Comparison of ENCODE assay signal across 8 cellular contexts in the genomic region with DNA sequence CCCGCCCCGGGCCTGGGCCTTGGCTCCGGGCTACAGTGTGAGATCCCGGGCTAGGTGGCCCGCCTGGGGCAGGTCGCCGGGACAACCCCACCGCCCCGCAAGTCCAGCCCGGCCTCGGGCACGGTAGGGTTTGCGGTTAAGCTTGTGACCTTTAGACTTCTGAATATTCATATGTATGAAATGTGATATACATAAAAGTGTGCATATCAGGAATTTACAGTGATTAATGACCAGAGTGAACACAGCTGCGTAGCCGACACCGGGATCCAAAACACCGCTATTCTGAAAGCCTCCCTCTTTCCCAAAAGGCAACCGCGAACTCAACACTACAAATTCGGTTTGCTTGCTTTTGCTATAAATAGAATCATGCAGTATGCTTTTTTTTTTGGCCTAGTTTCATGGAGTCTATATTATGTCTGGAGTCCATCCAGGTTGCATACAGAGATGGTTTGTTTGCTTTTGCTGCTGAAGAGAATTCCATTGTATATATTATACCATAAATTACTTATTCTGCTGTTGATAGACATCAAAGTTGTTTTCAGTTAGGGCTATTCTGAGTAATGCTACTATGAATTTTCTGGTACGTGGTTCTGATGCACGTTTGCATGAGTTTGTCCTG. TPM values are rescaled to one million over a fixed set of nuclear protein-coding genes. Genes with fewer than 3 reads are reported as not detected.
DNase-seq lines count a peak whose midpoint lies in the region; TF ChIP-seq lines count a peak whose summit lies in the region.

No MANE protein-coding gene starts in this region.

- TF ChIP-seq CTCF in AG09309 (IDR thresholded peaks at IDR 0.05; ENCODE audit: control insufficient read depth, insufficient read depth, low read depth, low read length, missing control alignments) (no peak), astrocyte of the cerebellum (IDR thresholded peaks at IDR 0.05; ENCODE audit: low read depth, low read length, missing control alignments) (no peak)

- DNase-seq in AG09309 (ENCODE audit: low read depth) (no peak), astrocyte of the cerebellum (ENCODE audit: low read depth) (no peak), NCI-H2081 treated with DMSO at 0.1 percent for 48 hours (lab: John Stamatoyannopoulos, UW) (no peak), SIG-M5 (lab: John Stamatoyannopoulos, UW) (no peak), NCI-H2107 treated with DMSO at 0.1 percent for 48 hours (lab: John Stamatoyannopoulos, UW; ENCODE audit: unreplicated experiment) (no peak)

- peak overlapping the region; percentile 95 for H3K4me3 ChIP-seq in AG09309 (ENCODE audit: control insufficient read depth, low read depth, low read length)
- H3K4me3 ChIP-seq in HUES64 (ENCODE audit: low read length): peak overlapping the region; percentile 95
- peak overlapping the region; percentile 99 for H3K4me3 ChIP-seq in astrocyte of the cerebellum (ENCODE audit: low read depth, low read length)
- peak overlapping the region; percentile 86 to 99 (median 96) for H3K4me3 ChIP-seq in subcutaneous abdominal adipose tissue (ENCODE audit: low read depth in 1 of 5, low read length in 5 of 5)

- in situ Hi-C loops in astrocyte of the cerebellum (cut with HindIII; ENCODE audit: low sequenced_read_pairs): loop anchor here (5.0 to 10.0 kb wide), 3 partner anchors 329 to 429 kb away; partner anchors contain the start of genes TARS3 and TM2D3

- H3K4me1 ChIP-seq in HUES64 (ENCODE audit: insufficient read depth, low read length) (peaks cover 7% of the 10 kb centered on the region; the same call in 1 of the 2 replicates), subcutaneous abdominal adipose tissue (ENCODE audit: control insufficient read depth in 5 of 5, insufficient read depth in 5 of 5, low read length in 5 of 5) (peaks cover 7 to 27% (median 24%) of the 10 kb centered on the region in 5 donors)

- H3K27me3 ChIP-seq in HUES64 (ENCODE audit: insufficient read depth, low read length) (no peaks in the 10 kb centered on the region), layer of hippocampus (ENCODE audit: control insufficient read depth, insufficient read depth, low read length) (no peaks in the 10 kb centered on the region), subcutaneous abdominal adipose tissue (ENCODE audit: control insufficient read depth in 5 of 5, insufficient read depth in 4 of 5, low read length in 5 of 5) (no peaks in the 10 kb centered on the region)

- WGBS in HUES64: 25% methylated on average over 21 of the region's 22 CpGs

- H3K9me3 ChIP-seq in HUES64 (ENCODE audit: insufficient read depth, low read depth, low read length) (no peaks in the 10 kb centered on the region), subcutaneous abdominal adipose tissue (ENCODE audit: control insufficient read depth in 5 of 5, low read length in 5 of 5) (no peaks in the 10 kb centered on the region)

- peak overlapping the region; percentile 67; the same call in 1 of the 2 replicates for H3K27ac ChIP-seq in HUES64 (ENCODE audit: low read depth, low read length)
- H3K27ac ChIP-seq in layer of hippocampus (ENCODE audit: low read depth, low read length): peak overlapping the region; percentile 82
- peak overlapping the region; percentile 95 for H3K27ac ChIP-seq in subcutaneous abdominal adipose tissue (ENCODE audit: low read depth, low read length)

- H3K9ac ChIP-seq in HUES64 (ENCODE audit: low read depth, low read length): peak overlapping the region; percentile 72
- H3K9ac ChIP-seq in subcutaneous abdominal adipose tissue (ENCODE audit: low read length in 5 of 5): peak overlapping the region; percentile 80 to 96 (median 92)

- H3K36me3 ChIP-seq in HUES64 (ENCODE audit: insufficient read depth, low read length) (peaks cover 22% of the 10 kb centered on the region), subcutaneous abdominal adipose tissue (ENCODE audit: control insufficient read depth in 5 of 5, insufficient read depth in 5 of 5, low read length in 5 of 5) (peaks cover 0 to 6% (median 0%) of the 10 kb centered on the region in 5 donors)

RNA-seq across cellular contexts. Expression of gene SNRPA1, which starts 0.7 kb away (rescaled TPM):
- polyA plus RNA-seq in HUES64 (2013, experiment 1 of 2): 129 TPM
- 140 TPM for polyA plus RNA-seq in HUES64 (2013, experiment 2 of 2)

RNA-seq across cellular contexts. Expression of gene SELENOS, which starts 18.4 kb away (rescaled TPM):
- polyA plus RNA-seq in HUES64 (2013, experiment 1 of 2): 43.4 TPM
- polyA plus RNA-seq in HUES64 (2013, experiment 2 of 2): 38.7 TPM

RNA-seq across cellular contexts. Expression of gene CHSY1, which starts 43.9 kb away (rescaled TPM):
- polyA plus RNA-seq in HUES64 (2013, experiment 1 of 2): 32.4 TPM
- 31.8 TPM for polyA plus RNA-seq in HUES64 (2013, experiment 2 of 2)
